Comparison of ENCODE assay signal across 8 cellular contexts in the genomic region with DNA sequence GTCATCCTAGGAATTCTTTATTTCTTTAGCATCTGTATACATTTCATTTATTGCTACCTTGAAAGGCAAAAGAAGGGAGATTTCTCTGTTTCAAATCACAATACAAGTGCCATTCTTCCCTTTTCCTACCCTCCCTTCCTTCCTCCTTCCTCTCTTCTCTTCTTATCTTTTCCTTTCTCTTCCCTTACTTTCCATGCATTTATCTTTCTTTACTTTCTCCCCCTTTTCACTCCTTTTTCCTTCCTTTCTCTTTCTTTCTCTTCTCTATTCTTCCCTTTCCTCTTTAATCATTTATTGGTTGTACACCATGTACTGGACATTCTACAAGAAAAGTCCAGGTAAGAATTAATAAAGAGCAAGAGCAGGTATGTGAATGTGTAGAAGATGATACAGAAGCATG.
"Had no signal": no experiment of that assay in that cellular context is flagged by ENCODE, and none has a peak within 500 bp of the region (broad histone marks: within the 10 kb centered on the region; RNA-seq: fewer than 3 reads in every experiment).

No MANE protein-coding gene starts in this region.

- H3K36me3 ChIP-seq: HAP-1 had no signal

- H3K9me3 ChIP-seq: HAP-1 had no signal

- DNase-seq: GM23248, GOT3, H7, H9, HCEC 1CT, HFFc6 had no signal

- H3K27ac ChIP-seq: GM23248 had no signal

- H3K4me3 ChIP-seq: GM23248, GM23338, HAP-1 had no signal

- H3K4me1 ChIP-seq: HAP-1 had no signal
